8 cellular contexts compared by ENCODE assay signal in genomic region chr3:123066599-123066895, GRCh38. TPM values are rescaled to one million over a fixed set of nuclear protein-coding genes. Genes with fewer than 3 reads are reported as not detected.
DNase-seq lines count a peak whose midpoint lies in the region; ATAC-seq and TF ChIP-seq lines count a peak whose summit lies in the region.

No MANE protein-coding gene starts in this region.

- peaks cover 3% of the 10 kb centered on the region; the same call in 1 of the 2 replicates for H3F3A ChIP-seq in Loucy (ENCODE audit: low read depth)

- intact Hi-C loops in natural killer cell (cut with micrococcal nuclease): no loop called here

- no peaks in the 10 kb centered on the region for H3K36me3 Mint-ChIP-seq in natural killer cell

- ATAC-seq in natural killer cell (no peak), HG03571 (IDR thresholded peaks at IDR 0.05; ENCODE audit: unreplicated experiment) (no peak), HG02884 (IDR thresholded peaks at IDR 0.05; ENCODE audit: unreplicated experiment) (no peak), HG02885 (IDR thresholded peaks at IDR 0.05; ENCODE audit: poor library complexity, unreplicated experiment) (no peak)

- peak overlapping the region; percentile 86 for H3K9ac ChIP-seq in Loucy (ENCODE audit: low read depth, low read length, poor library complexity, severe bottlenecking)
- peak overlapping the region in 1 of 2 donors; percentile 68 for H3K9ac ChIP-seq in duodenal mucosa (ENCODE audit: low read depth in 1 of 2, low read length in 2 of 2)

- H3K4me2 ChIP-seq in Loucy (ENCODE audit: low read depth, low read length, poor library complexity, severe bottlenecking): peak overlapping the region; percentile 98

- peaks cover 45% of the 10 kb centered on the region for H3K79me2 ChIP-seq in Loucy (ENCODE audit: insufficient read depth, low read length)

- DNase-seq in AG09309 (ENCODE audit: low read depth): no peak
- no peak for DNase-seq in natural killer cell
- no peak for DNase-seq in SHP77 treated with DMSO at 0.1 percent for 48 hours (lab: John Stamatoyannopoulos, UW)

- peaks cover 82% of the 10 kb centered on the region for H3K4me1 ChIP-seq in Loucy (ENCODE audit: insufficient read depth, low read length, poor library complexity, severe bottlenecking)
- H3K4me1 ChIP-seq in duodenal mucosa (ENCODE audit: control insufficient read depth in 1 of 2, insufficient read depth in 2 of 2, low read length in 2 of 2): peaks cover 20 to 23% of the 10 kb centered on the region in 2 donors

- H3K4me3 ChIP-seq in AG09309 (ENCODE audit: control insufficient read depth, low read depth, low read length) (peak overlapping the region; percentile 87), Loucy (ENCODE audit: low read length, poor library complexity, severe bottlenecking) (peak overlapping the region; percentile 78), duodenal mucosa (ENCODE audit: low read depth in 1 of 2, low read length in 2 of 2) (peak overlapping the region; percentile 80 to 89)

- H3K36me3 ChIP-seq in Loucy (ENCODE audit: insufficient read depth, low read length): no peaks in the 10 kb centered on the region
- H3K36me3 ChIP-seq in duodenal mucosa (ENCODE audit: control insufficient read depth in 1 of 2, insufficient read depth in 2 of 2, low read length in 2 of 2): no peaks in the 10 kb centered on the region

- peaks cover 29% of the 10 kb centered on the region for H4K20me1 ChIP-seq in Loucy (ENCODE audit: insufficient read depth, low read length, poor library complexity, severe bottlenecking)

- peak overlapping the region; percentile 68 for H2AFZ ChIP-seq in Loucy (ENCODE audit: low read length)

- H3K27me3 ChIP-seq in Loucy (ENCODE audit: insufficient read depth, low read length, poor library complexity, severe bottlenecking) (no peaks in the 10 kb centered on the region), duodenal mucosa (ENCODE audit: control insufficient read depth in 1 of 2, insufficient read depth in 2 of 2, low read length in 2 of 2) (peaks cover 0 to 5% of the 10 kb centered on the region in 2 donors)

- H3K4me3 Mint-ChIP-seq in natural killer cell: peak overlapping the region; percentile 74

- peaks cover 4 to 22% of the 10 kb centered on the region in 2 donors for H3K4me1 Mint-ChIP-seq in natural killer cell

- no peaks in the 10 kb centered on the region for H3K9me2 ChIP-seq in Loucy (replicated peaks; ENCODE audit: low read depth, low read length)

- H3K9me3 Mint-ChIP-seq in natural killer cell: no peaks in the 10 kb centered on the region

- no peak overlapping the region for H3K27ac ChIP-seq in duodenal mucosa (ENCODE audit: low read depth, low read length)

- no peak overlapping the region for H3K27ac Mint-ChIP-seq in natural killer cell

- H3K9me3 ChIP-seq in Loucy (ENCODE audit: insufficient read depth, low read depth, low read length): no peaks in the 10 kb centered on the region
- H3K9me3 ChIP-seq in duodenal mucosa (ENCODE audit: control insufficient read depth in 1 of 2, low read length in 2 of 2): no peaks in the 10 kb centered on the region

- H3K27me3 Mint-ChIP-seq in natural killer cell (ENCODE audit: low read depth in 2 of 2): peaks cover 26 to 30% of the 10 kb centered on the region in 2 donors

- TF ChIP-seq CTCF in AG09309 (IDR thresholded peaks at IDR 0.05; ENCODE audit: control insufficient read depth, insufficient read depth, low read depth, low read length, missing control alignments): no peak
- TF ChIP-seq CTCF in Loucy (conservative IDR thresholded peaks at IDR 0.05; ENCODE audit: low read length): no peak
- TF ChIP-seq CTCF in natural killer cell (IDR thresholded peaks at IDR 0.05): no peak

RNA-seq across cellular contexts. Expression of gene PDIA5, which starts 0.3 kb away (rescaled TPM):
- total RNA-seq in natural killer cell: 1 to 10 TPM in 1 of 3 donors, under 1 TPM in 2; 0.59 to 3.3 (median 0.63) TPM

RNA-seq across cellular contexts. Expression of gene SEMA5B, which starts 39.0 kb away (rescaled TPM):
- total RNA-seq in natural killer cell: under 1 TPM in 1 of 3 donors, not detected in 2; 0.23 TPM
